ENCODE assay signal across 28 cellular contexts in genomic region chr2:178345951-178346350, GRCh38.
"Had no signal": no experiment of that assay in that cellular context is flagged by ENCODE, and none has a peak within 500 bp of the region (broad histone marks: within the 10 kb centered on the region; RNA-seq: fewer than 3 reads in every experiment).

No MANE protein-coding gene starts in this region.

- H3K27ac ChIP-seq: breast epithelium, ovary, sigmoid colon, stomach, tibial artery, upper lobe of right lung had no signal

- H3K27me3 ChIP-seq: breast epithelium, ovary, sigmoid colon, stomach, tibial artery, upper lobe of right lung had no signal

- H3K9me3 Mint-ChIP-seq: activated CD4-positive, alpha-beta memory T cell treated with anti-CD3 and anti-CD28 coated beads for 36 hours; activated CD4-positive, alpha-beta T cell treated with anti-CD3 and anti-CD28 coated beads, Interleukin-2, amount 10 ng/mL, durations not matched to agents 24 days and 14 days; activated T-cell treated with anti-CD3 and anti-CD28 coated beads, Interleukin-2, amount 50 U/mL, for 24 hours; activated T-helper 17 cell treated with anti-CD3 and anti-CD28 coated beads, Interleukin-2, amount 50 U/mL, for 72 hours; nephron progenitor cell; stimulated activated naive B cell treated with anti-CD40 and anti-IgM and Interleukin-4, amounts not matched to agents 10 μg/mL and 1 μg/mL and 100 μg/mL, for 72 hours had no signal

- H3K4me1 ChIP-seq: breast epithelium, sigmoid colon, stomach, tibial artery, upper lobe of right lung had no signal

- DNase-seq: activated CD4-positive, alpha-beta memory T cell treated with anti-CD3 and anti-CD28 coated beads for 36 hours; activated CD4-positive, alpha-beta T cell treated with anti-CD3 and anti-CD28 coated beads, Interleukin-2, amount 10 ng/mL, durations not matched to agents 24 days and 14 days; activated CD4-positive, CD25-positive, alpha-beta regulatory T cell treated with anti-CD3 and anti-CD28 coated beads, Interleukin-2, amount 50 U/mL, for 72 hours; activated CD8-positive, alpha-beta memory T cell treated with anti-CD3 and anti-CD28 coated beads, Interleukin-2, amount 50 U/mL, for 48 hours; activated gamma-delta T cell treated with Interleukin-2 at 50 U/mL for 16 hours; activated naive CD4-positive, alpha-beta T cell treated with anti-CD3 and anti-CD28 coated beads, Interleukin-2, amount 50 U/mL, for 16 hours; activated T-cell treated with anti-CD3 and anti-CD28 coated beads, Interleukin-2, amount 50 U/mL, for 24 hours; amygdala; central memory CD4-positive, alpha-beta T cell; head of caudate nucleus; hippocampal formation; left cardiac atrium; left ventricle myocardium superior; mucosa of descending colon; nephron progenitor cell; ovary; retina; sigmoid colon; stimulated activated CD4-positive, alpha-beta T cell treated with anti-CD3 and anti-CD28 coated beads, Interleukin-1b, Interleukin-23, amount 100 ng/mL, for 48 hours; stimulated activated naive B cell treated with anti-CD40 and anti-IgM and Interleukin-4, amounts not matched to agents 10 μg/mL and 1 μg/mL and 100 μg/mL, for 72 hours; stomach; T-helper 2 cell; tibial artery; upper lobe of right lung had no signal

- H3K27me3 Mint-ChIP-seq: progenitor cell of endocrine pancreas had no signal

- H3K4me1 Mint-ChIP-seq: activated CD4-positive, alpha-beta T cell treated with anti-CD3 and anti-CD28 coated beads, Interleukin-2, amount 10 ng/mL, durations not matched to agents 24 days and 14 days; activated T-helper 17 cell treated with anti-CD3 and anti-CD28 coated beads, Interleukin-2, amount 50 U/mL, for 72 hours; stimulated activated naive B cell treated with anti-CD40 and anti-IgM and Interleukin-4, amounts not matched to agents 10 μg/mL and 1 μg/mL and 100 μg/mL, for 72 hours had no signal

- H3K27ac Mint-ChIP-seq: activated CD4-positive, alpha-beta memory T cell treated with anti-CD3 and anti-CD28 coated beads for 36 hours; activated CD4-positive, alpha-beta T cell treated with anti-CD3 and anti-CD28 coated beads, Interleukin-2, amount 10 ng/mL, durations not matched to agents 24 days and 14 days; activated T-cell treated with anti-CD3 and anti-CD28 coated beads, Interleukin-2, amount 50 U/mL, for 24 hours; activated T-helper 17 cell treated with anti-CD3 and anti-CD28 coated beads, Interleukin-2, amount 50 U/mL, for 72 hours; nephron progenitor cell; progenitor cell of endocrine pancreas; stimulated activated naive B cell treated with anti-CD40 and anti-IgM and Interleukin-4, amounts not matched to agents 10 μg/mL and 1 μg/mL and 100 μg/mL, for 72 hours had no signal

- H3K36me3 Mint-ChIP-seq: activated CD4-positive, alpha-beta memory T cell treated with anti-CD3 and anti-CD28 coated beads for 36 hours; stimulated activated naive B cell treated with anti-CD40 and anti-IgM and Interleukin-4, amounts not matched to agents 10 μg/mL and 1 μg/mL and 100 μg/mL, for 72 hours had no signal

- H3K36me3 ChIP-seq: breast epithelium, ovary, sigmoid colon, upper lobe of right lung had no signal

- H3K4me3 Mint-ChIP-seq: activated CD4-positive, alpha-beta memory T cell treated with anti-CD3 and anti-CD28 coated beads for 36 hours; activated CD4-positive, alpha-beta T cell treated with anti-CD3 and anti-CD28 coated beads, Interleukin-2, amount 10 ng/mL, durations not matched to agents 24 days and 14 days; activated T-cell treated with anti-CD3 and anti-CD28 coated beads, Interleukin-2, amount 50 U/mL, for 24 hours; activated T-helper 17 cell treated with anti-CD3 and anti-CD28 coated beads, Interleukin-2, amount 50 U/mL, for 72 hours; nephron progenitor cell; stimulated activated naive B cell treated with anti-CD40 and anti-IgM and Interleukin-4, amounts not matched to agents 10 μg/mL and 1 μg/mL and 100 μg/mL, for 72 hours had no signal

- H3K9me3 ChIP-seq: breast epithelium, mucosa of descending colon, ovary, sigmoid colon, stomach, tibial artery, upper lobe of right lung had no signal

- H3K4me3 ChIP-seq: breast epithelium, mucosa of descending colon, ovary, sigmoid colon, smooth muscle cell, stomach, tibial artery, upper lobe of right lung had no signal

- ATAC-seq: activated T-helper 17 cell treated with anti-CD3 and anti-CD28 coated beads, Interleukin-2, amount 50 U/mL, for 72 hours; left cardiac atrium; left ventricle myocardium superior; mucosa of descending colon; stimulated activated naive B cell treated with anti-CD40 and anti-IgM and Interleukin-4, amounts not matched to agents 10 μg/mL and 1 μg/mL and 100 μg/mL, for 72 hours; upper lobe of right lung had no signal
